In the genomic region with DNA sequence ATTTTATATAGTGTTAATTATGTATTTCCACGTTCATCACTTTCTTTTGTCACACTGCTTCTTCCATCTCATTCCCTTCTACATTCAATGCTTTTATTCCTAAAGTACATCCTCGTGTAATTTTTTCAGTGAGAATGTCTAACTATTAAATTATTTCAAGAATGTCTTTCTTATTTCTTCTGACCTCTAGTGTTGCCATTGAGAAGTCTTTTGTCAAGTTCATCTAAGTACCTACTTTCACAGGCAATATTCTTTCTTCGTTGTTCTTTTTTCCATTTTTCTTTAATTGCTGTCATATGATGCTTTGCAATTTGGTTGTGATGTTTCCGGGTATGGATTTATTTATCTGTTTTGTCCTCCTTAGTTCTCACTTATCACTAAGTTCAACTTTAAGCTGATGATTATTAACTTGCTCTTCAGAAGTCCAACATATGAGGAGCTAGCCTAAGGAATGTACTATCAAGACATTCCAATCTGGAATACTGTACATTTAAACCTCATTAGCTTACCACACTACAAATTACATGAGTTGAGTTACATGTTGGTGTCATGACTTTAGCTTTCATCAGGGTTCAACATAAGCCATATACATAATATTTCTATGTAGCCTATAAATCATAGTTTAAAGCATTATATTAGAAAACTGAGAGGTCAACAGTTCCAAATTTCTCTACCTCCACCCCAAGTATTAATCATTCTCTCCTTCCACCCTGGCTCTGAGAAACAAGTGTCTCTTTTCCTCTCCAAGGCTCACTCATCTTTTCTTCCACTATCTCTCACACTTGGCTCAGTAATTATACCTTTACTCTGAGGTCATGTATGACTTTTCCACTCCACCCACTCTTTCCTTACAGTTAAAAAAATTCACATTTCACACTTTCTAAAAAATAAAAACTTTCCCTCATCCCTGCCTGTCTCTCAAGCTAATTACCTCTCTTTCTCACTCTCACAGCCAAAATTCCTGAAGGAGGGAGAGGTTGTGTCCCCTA, we compare ENCODE assay signal across 28 cellular contexts.
DNase-seq lines count a peak whose midpoint lies in the region; ATAC-seq and TF ChIP-seq lines count a peak whose summit lies in the region.
"Had no signal": no experiment of that assay in that cellular context is flagged by ENCODE, and none has a peak within 500 bp of the region (broad histone marks: within the 10 kb centered on the region; RNA-seq: fewer than 3 reads in every experiment).

No MANE protein-coding gene starts in this region.

- no peak for TF ChIP-seq POLR2A in heart left ventricle (IDR thresholded peaks at IDR 0.05)

- H3K9me3 ChIP-seq in cardiac muscle cell (ENCODE audit: low read depth), result no peaks in the 10 kb centered on the region
- no peaks in the 10 kb centered on the region for H3K9me3 ChIP-seq in heart left ventricle
- H3K9me3 ChIP-seq in left ventricle myocardium inferior (replicated peaks), result no peaks in the 10 kb centered on the region
- H3K9me3 ChIP-seq: A549, BLaER1, esophagus muscularis mucosa had no signal

- no peaks in the 10 kb centered on the region for H3K36me3 ChIP-seq in cardiac muscle cell
- H3K36me3 ChIP-seq in heart left ventricle, result no peaks in the 10 kb centered on the region
- no peaks in the 10 kb centered on the region for H3K36me3 ChIP-seq in left ventricle myocardium inferior
- H3K36me3 ChIP-seq: BLaER1, esophagus muscularis mucosa, neural progenitor cell, WERI-Rb-1 had no signal

- H3K27ac ChIP-seq in cardiac muscle cell (no peak overlapping the region), heart left ventricle (no peak overlapping the region), VCaP (no peak overlapping the region), left ventricle myocardium inferior (replicated peaks) (no peak overlapping the region)
- H3K27ac ChIP-seq: A549, BLaER1, esophagus muscularis mucosa, HL-60, neural progenitor cell, WERI-Rb-1 had no signal

- peak in 1 of 2 donors; percentile 21 for DNase-seq in cardiac muscle cell (ENCODE audit: low read depth in 1 of 2, low spot score in 1 of 2)
- no peak for DNase-seq in heart left ventricle
- DNase-seq in fibroblast of pulmonary artery (ENCODE audit: low read depth), result peak; percentile 37
- no peak for DNase-seq in central memory CD4-positive, alpha-beta T cell
- no peak for DNase-seq in NK-92 treated with Interleukin-12 subunit alpha and Interleukin-12 subunit beta, amount 100 ng/mL, for 24 hours (lab: John Stamatoyannopoulos, UW)
- DNase-seq in OCI-M1 (lab: John Stamatoyannopoulos, UW), result no peak
- DNase-seq in left ventricle myocardium inferior, result no peak
- DNase-seq: activated CD4-positive, alpha-beta T cell treated with anti-CD3 and anti-CD28 coated beads, Interleukin-2, amount 50 U/mL, for 1 hour; activated CD8-positive, alpha-beta memory T cell treated with anti-CD3 and anti-CD28 coated beads, Interleukin-2, amount 50 U/mL, for 4 hours; activated naive CD4-positive, alpha-beta T cell treated with anti-CD3 and anti-CD28 coated beads, Interleukin-2, amount 50 U/mL, for 16 hours; COR-L47; cortex of kidney; DMS79; endodermal cell; Kasumi-1; kidney; mammary epithelial cell; NCI-H1048; NCI-H187; NCI-H524 treated with DMSO at 0.1 percent for 48 hours; WERI-Rb-1 had no signal

- no peak for ATAC-seq in heart left ventricle
- ATAC-seq: A549, HepG2 had no signal

- H3K27me3 ChIP-seq in cardiac muscle cell, result no peaks in the 10 kb centered on the region
- peaks cover 0 to 2% (median 0%) of the 10 kb centered on the region in 9 donors for H3K27me3 ChIP-seq in heart left ventricle
- H3K27me3 ChIP-seq in left ventricle myocardium inferior (ENCODE audit: low read depth), result no peaks in the 10 kb centered on the region
- H3K27me3 ChIP-seq: BLaER1, esophagus muscularis mucosa, neural progenitor cell had no signal

- H3K4me3 ChIP-seq in cardiac muscle cell (no peak overlapping the region), heart left ventricle (no peak overlapping the region), fibroblast of pulmonary artery (replicated peaks; ENCODE audit: low read depth, low read length) (no peak overlapping the region), left ventricle myocardium inferior (no peak overlapping the region)
- H3K4me3 ChIP-seq: A549, BLaER1, esophagus muscularis mucosa, neural progenitor cell had no signal

- H3K4me1 ChIP-seq in cardiac muscle cell (ENCODE audit: low read depth), result no peaks in the 10 kb centered on the region
- no peaks in the 10 kb centered on the region for H3K4me1 ChIP-seq in heart left ventricle
- no peaks in the 10 kb centered on the region for H3K4me1 ChIP-seq in left ventricle myocardium inferior
- H3K4me1 ChIP-seq: A549, BLaER1, esophagus muscularis mucosa, neural progenitor cell had no signal

- peak; percentile 23 for TF ChIP-seq CTCF in cardiac muscle cell (IDR thresholded peaks at IDR 0.05; ENCODE audit: low read depth, low read length)
- peak in 1 of 12 donors; percentile 13 for TF ChIP-seq CTCF in heart left ventricle (IDR thresholded peaks at IDR 0.05)
- peak; percentile 66 for TF ChIP-seq CTCF in VCaP (conservative IDR thresholded peaks at IDR 0.05)
- TF ChIP-seq CTCF in fibroblast of pulmonary artery (IDR thresholded peaks at IDR 0.05; ENCODE audit: low read length, missing control alignments), result peak; percentile 29
- TF ChIP-seq CTCF in left ventricle myocardium inferior (IDR thresholded peaks at IDR 0.05; ENCODE audit: borderline replicate concordance), result no peak

- WGBS in heart left ventricle, 4 donors, result 69 to 74% (median 72%) methylated on average over 4 of the region's 4 CpGs

- intact Hi-C loops in heart left ventricle (cut with DNase I), result no loop called here
- intact Hi-C loops in left ventricle myocardium inferior (cut with micrococcal nuclease), result no loop called here
